ENCODE assay signal across 17 cellular contexts in genomic region chr3:129417354-129417753, GRCh38. TPM values are rescaled to one million over a fixed set of nuclear protein-coding genes. Genes with fewer than 3 reads are reported as not detected.
DNase-seq lines count a peak whose midpoint lies in the region; ATAC-seq and TF ChIP-seq lines count a peak whose summit lies in the region.
"Had no signal": no experiment of that assay in that cellular context is flagged by ENCODE, and none has a peak within 500 bp of the region (broad histone marks: within the 10 kb centered on the region; RNA-seq: fewer than 3 reads in every experiment).

No MANE protein-coding gene starts in this region.

- H3K4me3 ChIP-seq in body of pancreas (no peak overlapping the region), left ventricle myocardium inferior (no peak overlapping the region), sigmoid colon (no peak overlapping the region)
- H3K4me3 ChIP-seq: gastrocnemius medialis, suprapubic skin had no signal

- no peaks in the 10 kb centered on the region for H3K4me1 Mint-ChIP-seq in T-cell
- H3K4me1 Mint-ChIP-seq: immature natural killer cell had no signal

- TF ChIP-seq EP300 in sigmoid colon (IDR thresholded peaks at IDR 0.05) = no peak

- POLR2A ChIA-PET in T-cell (lab: Charles Lee) = interaction anchor here in 1 of 2 donors (0.6 kb wide), 1 partner anchor 811 kb away, joined by 3 read pairs; no protein-coding TSS in a partner anchor

- intact Hi-C loops in body of pancreas (cut with DNase I) = no loop called here
- intact Hi-C loops in left ventricle myocardium inferior (cut with micrococcal nuclease) = no loop called here
- intact Hi-C loops in sigmoid colon (cut with DNase I) = no loop called here

- DNase-seq in MV-4-11 (lab: John Stamatoyannopoulos, UW) (peak; percentile 25), body of pancreas (peak in 1 of 4 donors; percentile 20), left ventricle myocardium inferior (no peak), sigmoid colon (no peak), SKM-1 (lab: John Stamatoyannopoulos, UW; ENCODE audit: unreplicated experiment) (no peak), T-cell (no peak)
- DNase-seq: activated CD8-positive, alpha-beta T cell treated with anti-CD3 and anti-CD28 coated beads for 36 hours; anterior cingulate cortex; C1 segment of cervical spinal cord; gastrocnemius medialis; immature natural killer cell; NCI-H2029 treated with DMSO at 0.1 percent for 48 hours; NCI-H774; SHP77 had no signal

- H3K9me3 Mint-ChIP-seq in T-cell = no peaks in the 10 kb centered on the region
- H3K9me3 Mint-ChIP-seq: activated CD8-positive, alpha-beta T cell treated with anti-CD3 and anti-CD28 coated beads for 36 hours; activated T-helper 2 cell treated with anti-CD3 and anti-CD28 coated beads, Interferon-gamma antibody, Interleukin-2, Interleukin-4, amounts not matched to agents 10 μg/mL and 5 μg/mL and 100 μg/mL, durations not matched to agents 14 hours and 24 hours and 36 hours; immature natural killer cell had no signal

- no peak for TF ChIP-seq POLR2A in body of pancreas (IDR thresholded peaks at IDR 0.05)
- no peak for TF ChIP-seq POLR2A in sigmoid colon (IDR thresholded peaks at IDR 0.05)

- H3K27me3 ChIP-seq in body of pancreas = no peaks in the 10 kb centered on the region
- H3K27me3 ChIP-seq in left ventricle myocardium inferior (ENCODE audit: low read depth) = no peaks in the 10 kb centered on the region
- no peaks in the 10 kb centered on the region for H3K27me3 ChIP-seq in sigmoid colon
- H3K27me3 ChIP-seq: gastrocnemius medialis, suprapubic skin had no signal

- H3K9me3 ChIP-seq in body of pancreas (no peaks in the 10 kb centered on the region), left ventricle myocardium inferior (replicated peaks) (no peaks in the 10 kb centered on the region), sigmoid colon (no peaks in the 10 kb centered on the region)
- H3K9me3 ChIP-seq: gastrocnemius medialis, suprapubic skin had no signal

- TF ChIP-seq CTCF in body of pancreas (IDR thresholded peaks at IDR 0.05) = no peak
- TF ChIP-seq CTCF in left ventricle myocardium inferior (IDR thresholded peaks at IDR 0.05; ENCODE audit: borderline replicate concordance) = no peak
- no peak for TF ChIP-seq CTCF in sigmoid colon (IDR thresholded peaks at IDR 0.05)

- peak overlapping the region in 1 of 4 donors; percentile 27 for H3K27ac ChIP-seq in body of pancreas
- peak overlapping the region; percentile 40 for H3K27ac ChIP-seq in left ventricle myocardium inferior (replicated peaks)
- peak overlapping the region in 3 of 4 donors; percentile 13 to 40 (median 32) for H3K27ac ChIP-seq in sigmoid colon
- H3K27ac ChIP-seq: gastrocnemius medialis, suprapubic skin had no signal

- no peak overlapping the region for H3K27ac Mint-ChIP-seq in T-cell
- H3K27ac Mint-ChIP-seq: activated CD8-positive, alpha-beta T cell treated with anti-CD3 and anti-CD28 coated beads for 36 hours; activated T-helper 2 cell treated with anti-CD3 and anti-CD28 coated beads, Interferon-gamma antibody, Interleukin-2, Interleukin-4, amounts not matched to agents 10 μg/mL and 5 μg/mL and 100 μg/mL, durations not matched to agents 14 hours and 24 hours and 36 hours; immature natural killer cell had no signal

- H3K4me1 ChIP-seq in body of pancreas = no peaks in the 10 kb centered on the region
- peaks cover 28% of the 10 kb centered on the region for H3K4me1 ChIP-seq in left ventricle myocardium inferior
- H3K4me1 ChIP-seq in sigmoid colon = no peaks in the 10 kb centered on the region
- H3K4me1 ChIP-seq: gastrocnemius medialis, suprapubic skin had no signal

- 63 to 70% methylated on average over 1 of the region's 1 CpG for WGBS in body of pancreas, 2 donors
- WGBS in sigmoid colon, 2 donors = 68 to 76% methylated on average over 1 of the region's 1 CpG

- H3K27me3 Mint-ChIP-seq in T-cell = peaks cover 0 to 6% of the 10 kb centered on the region in 2 donors
- H3K27me3 Mint-ChIP-seq: activated CD8-positive, alpha-beta T cell treated with anti-CD3 and anti-CD28 coated beads for 36 hours had no signal

- peak; percentile 22 for ATAC-seq in body of pancreas
- ATAC-seq in HG03571 (IDR thresholded peaks at IDR 0.05; ENCODE audit: unreplicated experiment) = no peak
- ATAC-seq in T-cell (replicated peaks in 1 of 4) = no peak
- ATAC-seq: activated CD8-positive, alpha-beta T cell treated with anti-CD3 and anti-CD28 coated beads for 36 hours had no signal

- H3K36me3 ChIP-seq in body of pancreas (replicated peaks in 1 of 2; ENCODE audit: insufficient read depth in 1 of 2, low read depth in 2 of 2) (no peaks in the 10 kb centered on the region), left ventricle myocardium inferior (no peaks in the 10 kb centered on the region), sigmoid colon (no peaks in the 10 kb centered on the region)
- H3K36me3 ChIP-seq: gastrocnemius medialis, suprapubic skin had no signal

- no peak overlapping the region for H3K4me3 Mint-ChIP-seq in T-cell
- H3K4me3 Mint-ChIP-seq: activated CD8-positive, alpha-beta T cell treated with anti-CD3 and anti-CD28 coated beads for 36 hours; immature natural killer cell had no signal

- CTCF ChIA-PET in T-cell (lab: Charles Lee) = no interaction called here

- peaks cover 5% of the 10 kb centered on the region for H3K36me3 Mint-ChIP-seq in T-cell
- H3K36me3 Mint-ChIP-seq: immature natural killer cell had no signal

RNA-seq across cellular contexts. Expression of gene EFCAB12, which starts 11.1 kb away (rescaled TPM):
- total RNA-seq in body of pancreas = 1 to 10 TPM in 1 of 2 donors, under 1 TPM in 1; under 0.01 to 1.3 TPM
- not detected for total RNA-seq in left ventricle myocardium inferior
- under 1 TPM in 1 of 4 donors, not detected in 3; 0.36 TPM for total RNA-seq in sigmoid colon
- under 1 TPM in 2 of 3 donors, not detected in 1; 0.38 to 0.46 TPM for polyA plus RNA-seq in sigmoid colon
- 1 to 10 TPM; 1.2 to 2.7 (median 2.2) TPM for total RNA-seq in T-cell
- total RNA-seq: gastrocnemius medialis had no signal

RNA-seq across cellular contexts. Expression of gene MBD4, which starts 22.4 kb away (rescaled TPM):
- total RNA-seq in body of pancreas (10 to 100 TPM; 18.7 to 23.1 TPM), left ventricle myocardium inferior (18.8 TPM), sigmoid colon (10 to 100 TPM; 13.3 to 18.4 (median 16.6) TPM), T-cell (10 to 100 TPM; 43.1 to 59.4 (median 45.2) TPM)
- 10 to 100 TPM; 11.8 to 21.6 (median 15.0) TPM for polyA plus RNA-seq in sigmoid colon

RNA-seq across cellular contexts. Expression of gene IFT122, which starts 22.7 kb away (rescaled TPM):
- total RNA-seq in body of pancreas = 10 to 100 TPM; 10.5 to 34.8 TPM
- 16.5 TPM for total RNA-seq in left ventricle myocardium inferior
- 10 to 100 TPM; 15.8 to 21.4 (median 17.8) TPM for total RNA-seq in sigmoid colon
- 10 to 100 TPM in 2 of 3 donors, 1 to 10 TPM in 1; 4.2 to 15.6 (median 13.6) TPM for polyA plus RNA-seq in sigmoid colon
- total RNA-seq in T-cell = 10 to 100 TPM; 15.0 to 23.9 (median 18.1) TPM
